Comparison of ENCODE assay signal across 1 cellular context in genomic region chr21:25625776-25626555, GRCh38. TPM values are rescaled to one million over a fixed set of nuclear protein-coding genes. Genes with fewer than 3 reads are reported as not detected.
"Had no signal": no experiment of that assay in that cellular context is flagged by ENCODE, and none has a peak within 500 bp of the region (broad histone marks: within the 10 kb centered on the region; RNA-seq: fewer than 3 reads in every experiment).

No MANE protein-coding gene starts in this region.

RNA-seq across cellular contexts. Expression of gene JAM2, which starts 13.1 kb away (rescaled TPM):
- total RNA-seq: foreskin keratinocyte had no signal
